Comparison of ENCODE assay signal across 35 cellular contexts in genomic region chr4:82803746-82804145, GRCh38.
"Had no signal": no experiment of that assay in that cellular context is flagged by ENCODE, and none has a peak within 500 bp of the region (broad histone marks: within the 10 kb centered on the region; RNA-seq: fewer than 3 reads in every experiment).

No MANE protein-coding gene starts in this region.

- DNase-seq: Karpas-422, Kasumi-1, MG63, MM.1S, MV-4-11, NCI-H1048, NCI-H1092, NCI-H1092 treated with DMSO at 0.1 percent for 48 hours, NCI-H1105, NCI-H1105 treated with DMSO at 0.1 percent for 48 hours, NCI-H1417, NCI-H1417 treated with DMSO at 0.1 percent for 48 hours, NCI-H1436, NCI-H1436 treated with DMSO at 0.1 percent for 48 hours, NCI-H146, NCI-H1694, NCI-H1694 treated with DMSO at 0.1 percent for 48 hours, NCI-H187, NCI-H187 treated with DMSO at 0.1 percent for 48 hours, NCI-H1930, NCI-H2029, NCI-H2029 treated with DMSO at 0.1 percent for 48 hours, NCI-H2081, NCI-H2081 treated with DMSO at 0.1 percent for 48 hours, NCI-H2107, NCI-H2171, NCI-H2171 treated with DMSO at 0.1 percent for 48 hours, NCI-H2227 treated with DMSO at 0.1 percent for 48 hours, NCI-H226, NCI-H345, NCI-H446, NCI-H446 treated with DMSO at 0.1 percent for 48 hours, NCI-H510A, NCI-H510A treated with DMSO at 0.1 percent for 48 hours, NCI-H524 had no signal

- H3K27me3 ChIP-seq: MG63 had no signal

- H3K9me3 ChIP-seq: MG63 had no signal

- H3K36me3 ChIP-seq: MG63 had no signal

- H3K4me3 ChIP-seq: MG63 had no signal
